Comparison of ENCODE assay signal across 9 cellular contexts in genomic region chr12:121534495-121535148, GRCh38. TPM values are rescaled to one million over a fixed set of nuclear protein-coding genes. Genes with fewer than 3 reads are reported as not detected.
DNase-seq lines count a peak whose midpoint lies in the region; ATAC-seq and TF ChIP-seq lines count a peak whose summit lies in the region.
"Had no signal": no experiment of that assay in that cellular context is flagged by ENCODE, and none has a peak within 500 bp of the region (broad histone marks: within the 10 kb centered on the region; RNA-seq: fewer than 3 reads in every experiment).

No MANE protein-coding gene starts in this region.

- H3K4me3 ChIP-seq in OCI-LY3 (ENCODE audit: low read length) (peak overlapping the region; percentile 76), parathyroid adenoma (ENCODE audit: low read depth, low read length) (peak overlapping the region; percentile 6), ascending aorta (no peak overlapping the region)

- H3K36me3 ChIP-seq in OCI-LY3 (replicated peaks; ENCODE audit: low read depth, low read length): peaks cover 33% of the 10 kb centered on the region
- H3K36me3 ChIP-seq in parathyroid adenoma (ENCODE audit: control insufficient read depth, insufficient read depth, low read length): no peaks in the 10 kb centered on the region
- peaks cover 0 to 3% of the 10 kb centered on the region in 2 donors for H3K36me3 ChIP-seq in ascending aorta
- H3K36me3 ChIP-seq: Peyer's patch had no signal

- H3K9ac ChIP-seq in OCI-LY3 (ENCODE audit: low read length) (peak overlapping the region; percentile 96), parathyroid adenoma (no peak overlapping the region)

- H3K79me2 ChIP-seq in OCI-LY3 (ENCODE audit: low read length): peaks cover 91% of the 10 kb centered on the region
- peaks cover 16% of the 10 kb centered on the region for H3K79me2 ChIP-seq in parathyroid adenoma

- H4K20me1 ChIP-seq in OCI-LY3 (ENCODE audit: insufficient read depth, low read length): peaks cover 32% of the 10 kb centered on the region

- intact Hi-C loops in ascending aorta (cut with DNase I): loop anchor here (5.0 kb wide), 3 partner anchors 148 to 353 kb away; partner anchors contain the start of gene PSMD9

- H3K4me2 ChIP-seq in OCI-LY3 (ENCODE audit: low read length) (peak overlapping the region; percentile 96), parathyroid adenoma (ENCODE audit: low read length) (peak overlapping the region; percentile 55)

- ATAC-seq in GM19467 (IDR thresholded peaks at IDR 0.05; ENCODE audit: unreplicated experiment) (no peak), GM21381 (IDR thresholded peaks at IDR 0.05; ENCODE audit: unreplicated experiment) (no peak)

- DNase-seq in CD1c-positive myeloid dendritic cell (ENCODE audit: extremely low spot score): peak; percentile 40
- peak; percentile 34 for DNase-seq in activated effector memory CD4-positive, alpha-beta T cell treated with Interleukin-2 at 50 U/mL for 16 hours
- DNase-seq in kidney tubule cell (ENCODE audit: low spot score): no peak
- no peak for DNase-seq in ascending aorta (ENCODE audit: low spot score in 2 of 2)
- DNase-seq: Peyer's patch had no signal

- H3K27me3 ChIP-seq in OCI-LY3 (ENCODE audit: low read depth, low read length): no peaks in the 10 kb centered on the region
- H3K27me3 ChIP-seq in parathyroid adenoma (ENCODE audit: control insufficient read depth, insufficient read depth, low read length): no peaks in the 10 kb centered on the region
- no peaks in the 10 kb centered on the region for H3K27me3 ChIP-seq in ascending aorta
- H3K27me3 ChIP-seq: Peyer's patch had no signal

- H2AFZ ChIP-seq in OCI-LY3 (ENCODE audit: low read depth, low read length) (no peak overlapping the region), parathyroid adenoma (peak overlapping the region; percentile 20)

- TF ChIP-seq CTCF in OCI-LY3 (IDR thresholded peaks at IDR 0.05; ENCODE audit: low read depth, low read length): no peak
- no peak for TF ChIP-seq CTCF in parathyroid adenoma (IDR thresholded peaks at IDR 0.05)
- no peak for TF ChIP-seq CTCF in ascending aorta (IDR thresholded peaks at IDR 0.05)

- H3K9me3 ChIP-seq in OCI-LY3 (ENCODE audit: insufficient read depth, low read length) (no peaks in the 10 kb centered on the region), parathyroid adenoma (ENCODE audit: control insufficient read depth, low read length) (no peaks in the 10 kb centered on the region), ascending aorta (no peaks in the 10 kb centered on the region)
- H3K9me3 ChIP-seq: Peyer's patch had no signal

- H3K27ac ChIP-seq in OCI-LY3 (ENCODE audit: low read length) (peak overlapping the region; percentile 94), parathyroid adenoma (peak overlapping the region; percentile 99), ascending aorta (no peak overlapping the region)

- H3K4me1 ChIP-seq in OCI-LY3 (ENCODE audit: low read length): peaks cover 63% of the 10 kb centered on the region
- peaks cover 38% of the 10 kb centered on the region for H3K4me1 ChIP-seq in parathyroid adenoma
- H3K4me1 ChIP-seq in ascending aorta: peaks cover 8 to 12% of the 10 kb centered on the region in 2 donors

RNA-seq across cellular contexts. Expression of gene KDM2B, which starts 46.2 kb away (rescaled TPM):
- total RNA-seq in ascending aorta: 17.3 TPM

Comparison
In these comparisons a context has a peak if more than half of its experiments do, and no peak if none do; other contexts are left out.
1. DNase-seq: peak in CD1c-positive myeloid dendritic cell (single experiment) and activated effector memory CD4-positive, alpha-beta T cell treated with Interleukin-2 at 50 U/mL for 16 hours (single experiment); none in kidney tubule cell (single experiment) and ascending aorta (0 of 2).
2. H3K27ac ChIP-seq: peak in OCI-LY3 (single experiment) and parathyroid adenoma (single experiment); none in ascending aorta (0 of 2).
3. H3K4me3 ChIP-seq: peak in OCI-LY3 (single experiment) and parathyroid adenoma (single experiment); none in ascending aorta (0 of 2).